ENCODE assay signal across 22 cellular contexts in genomic region chr15:36774765-36775164, GRCh38.
DNase-seq lines count a peak whose midpoint lies in the region; ATAC-seq and TF ChIP-seq lines count a peak whose summit lies in the region.
"Had no signal": no experiment of that assay in that cellular context is flagged by ENCODE, and none has a peak within 500 bp of the region (broad histone marks: within the 10 kb centered on the region; RNA-seq: fewer than 3 reads in every experiment).

No MANE protein-coding gene starts in this region.

- H3K9me3 Mint-ChIP-seq in nephron progenitor cell = no peaks in the 10 kb centered on the region
- H3K9me3 Mint-ChIP-seq: CD4-positive, CD25-positive, alpha-beta regulatory T cell; CD8-positive, alpha-beta T cell; HFFc6 had no signal

- peaks cover 26% of the 10 kb centered on the region for H3K4me1 Mint-ChIP-seq in nephron progenitor cell
- H3K4me1 Mint-ChIP-seq: B cell; CD4-positive, CD25-positive, alpha-beta regulatory T cell had no signal

- DNase-seq in cardiac muscle cell (ENCODE audit: low read depth in 1 of 2, low spot score in 1 of 2) = peak in 1 of 2 donors; percentile 44
- no peak for DNase-seq in heart right ventricle
- DNase-seq in HEK293T (ENCODE audit: extremely low spot score) = no peak
- no peak for DNase-seq in nephron progenitor cell
- DNase-seq in globus pallidus (ENCODE audit: low spot score) = no peak
- no peak for DNase-seq in mesenteric fat pad (ENCODE audit: low spot score)
- DNase-seq: Caco-2; CD4-positive, CD25-positive, alpha-beta regulatory T cell; CD8-positive, alpha-beta T cell; DMS 273 treated with DMSO at 0.1 percent for 48 hours; DMS79; EL; GDM1; GM23248; H7; HCEC 1CT; HFFc6 had no signal

- TF ChIP-seq CTCF in cardiac muscle cell (IDR thresholded peaks at IDR 0.05; ENCODE audit: low read depth, low read length) (no peak), heart right ventricle (IDR thresholded peaks at IDR 0.05) (no peak), nephron progenitor cell (IDR thresholded peaks at IDR 0.05) (no peak)

- H3K4me1 ChIP-seq in cardiac muscle cell (ENCODE audit: low read depth) (peaks cover 64% of the 10 kb centered on the region), heart right ventricle (peaks cover 0 to 44% (median 0%) of the 10 kb centered on the region in 9 donors)
- H3K4me1 ChIP-seq: BLaER1, Caco-2 had no signal

- H3K4me3 ChIP-seq in cardiac muscle cell = no peak overlapping the region
- H3K4me3 ChIP-seq in heart right ventricle = no peak overlapping the region
- H3K4me3 ChIP-seq: BLaER1, GM12878, GM23248 had no signal

- CTCF ChIA-PET in HEK293T (lab: Yijun Ruan, JAX) = no interaction called here

- H3K36me3 ChIP-seq in cardiac muscle cell = no peaks in the 10 kb centered on the region
- H3K36me3 ChIP-seq in heart right ventricle = peaks cover 0 to 9% (median 0%) of the 10 kb centered on the region in 9 donors
- H3K36me3 ChIP-seq: BLaER1 had no signal

- WGBS in heart right ventricle, 2 donors = 83 to 94% methylated on average over 3 of the region's 3 CpGs

- H3K27ac ChIP-seq in cardiac muscle cell = peak overlapping the region; percentile 85
- no peak overlapping the region for H3K27ac ChIP-seq in heart right ventricle
- H3K27ac ChIP-seq: 22Rv1, BLaER1, C4-2B, GM23248 had no signal

- intact Hi-C loops in heart right ventricle (cut with DNase I) = no loop called here

- H3K4me3 Mint-ChIP-seq in nephron progenitor cell = no peak overlapping the region
- H3K4me3 Mint-ChIP-seq: B cell; CD4-positive, CD25-positive, alpha-beta regulatory T cell; CD8-positive, alpha-beta T cell; HFFc6 had no signal

- H3K27me3 Mint-ChIP-seq in nephron progenitor cell (ENCODE audit: low read depth, poor library complexity) = no peaks in the 10 kb centered on the region
- H3K27me3 Mint-ChIP-seq: B cell; CD4-positive, CD25-positive, alpha-beta regulatory T cell had no signal

- POLR2A ChIA-PET in HEK293T (lab: Yijun Ruan, JAX) = no interaction called here

- no peaks in the 10 kb centered on the region for H3K27me3 ChIP-seq in cardiac muscle cell
- no peaks in the 10 kb centered on the region for H3K27me3 ChIP-seq in heart right ventricle
- H3K27me3 ChIP-seq: BLaER1 had no signal

- no peaks in the 10 kb centered on the region for H3K9me3 ChIP-seq in cardiac muscle cell (ENCODE audit: low read depth)
- no peaks in the 10 kb centered on the region for H3K9me3 ChIP-seq in heart right ventricle
- H3K9me3 ChIP-seq: BLaER1, Caco-2 had no signal

- H3K36me3 Mint-ChIP-seq in nephron progenitor cell (ENCODE audit: low read depth) = peaks cover 4% of the 10 kb centered on the region

- no peak for ATAC-seq in heart right ventricle
- ATAC-seq: CD8-positive, alpha-beta T cell; GM12878 had no signal

- peak overlapping the region; percentile 97 for H3K27ac Mint-ChIP-seq in nephron progenitor cell
- H3K27ac Mint-ChIP-seq: B cell; CD4-positive, CD25-positive, alpha-beta regulatory T cell; CD8-positive, alpha-beta T cell; HFFc6 had no signal

TF ChIP-seq in HEK293T, 16 proteins besides CTCF, POLR2A, EP300 and RAD21:
- no peak for TF ChIP-seq FOXK2 (IDR thresholded peaks at IDR 0.05)
- peak; percentile 87 for TF ChIP-seq PKNOX1 (IDR thresholded peaks at IDR 0.05)
